In the genomic region with DNA sequence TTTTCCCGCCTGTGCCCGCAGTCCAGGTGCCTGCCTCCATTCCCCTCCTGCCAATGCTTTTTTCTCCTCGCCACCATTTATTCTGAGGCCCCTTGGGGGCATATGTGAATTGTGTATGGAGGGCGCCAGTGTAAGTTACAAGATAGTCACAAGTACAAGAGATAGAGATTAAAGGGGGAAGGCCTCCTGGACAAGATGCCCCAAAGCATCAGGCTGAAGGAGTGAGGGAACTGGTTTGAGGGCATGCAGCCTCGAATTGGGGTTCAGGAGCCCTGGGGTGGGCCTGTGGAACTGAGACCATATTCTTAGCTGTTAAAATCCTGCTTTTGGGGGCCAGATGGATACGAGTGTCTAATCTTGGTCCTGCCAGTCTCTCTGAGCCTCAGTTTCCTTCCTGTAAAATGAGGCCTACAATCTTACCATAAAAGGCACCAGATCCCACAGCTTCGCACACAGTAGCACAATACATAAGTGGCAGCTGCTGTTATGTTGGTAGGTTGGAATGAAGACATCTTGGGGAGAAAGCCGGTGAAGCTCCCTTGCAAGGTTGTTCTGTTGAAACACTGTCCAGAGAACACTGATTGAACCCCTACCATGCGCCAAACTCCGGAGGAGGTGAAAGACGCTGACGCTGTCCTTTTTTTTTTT, we compare ENCODE assay signal across 2 cellular contexts.
TF ChIP-seq lines count a peak whose summit lies in the region.

No MANE protein-coding gene starts in this region.

TF ChIP-seq in GM23338, 12 proteins besides CTCF, POLR2A, EP300 and RAD21 (continues in another document):
- TF ChIP-seq, protein P1, sequence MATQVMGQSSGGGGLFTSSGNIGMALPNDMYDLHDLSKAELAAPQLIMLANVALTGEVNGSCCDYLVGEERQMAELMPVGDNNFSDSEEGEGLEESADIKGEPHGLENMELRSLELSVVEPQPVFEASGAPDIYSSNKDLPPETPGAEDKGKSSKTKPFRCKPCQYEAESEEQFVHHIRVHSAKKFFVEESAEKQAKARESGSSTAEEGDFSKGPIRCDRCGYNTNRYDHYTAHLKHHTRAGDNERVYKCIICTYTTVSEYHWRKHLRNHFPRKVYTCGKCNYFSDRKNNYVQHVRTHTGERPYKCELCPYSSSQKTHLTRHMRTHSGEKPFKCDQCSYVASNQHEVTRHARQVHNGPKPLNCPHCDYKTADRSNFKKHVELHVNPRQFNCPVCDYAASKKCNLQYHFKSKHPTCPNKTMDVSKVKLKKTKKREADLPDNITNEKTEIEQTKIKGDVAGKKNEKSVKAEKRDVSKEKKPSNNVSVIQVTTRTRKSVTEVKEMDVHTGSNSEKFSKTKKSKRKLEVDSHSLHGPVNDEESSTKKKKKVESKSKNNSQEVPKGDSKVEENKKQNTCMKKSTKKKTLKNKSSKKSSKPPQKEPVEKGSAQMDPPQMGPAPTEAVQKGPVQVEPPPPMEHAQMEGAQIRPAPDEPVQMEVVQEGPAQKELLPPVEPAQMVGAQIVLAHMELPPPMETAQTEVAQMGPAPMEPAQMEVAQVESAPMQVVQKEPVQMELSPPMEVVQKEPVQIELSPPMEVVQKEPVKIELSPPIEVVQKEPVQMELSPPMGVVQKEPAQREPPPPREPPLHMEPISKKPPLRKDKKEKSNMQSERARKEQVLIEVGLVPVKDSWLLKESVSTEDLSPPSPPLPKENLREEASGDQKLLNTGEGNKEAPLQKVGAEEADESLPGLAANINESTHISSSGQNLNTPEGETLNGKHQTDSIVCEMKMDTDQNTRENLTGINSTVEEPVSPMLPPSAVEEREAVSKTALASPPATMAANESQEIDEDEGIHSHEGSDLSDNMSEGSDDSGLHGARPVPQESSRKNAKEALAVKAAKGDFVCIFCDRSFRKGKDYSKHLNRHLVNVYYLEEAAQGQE (IDR thresholded peaks at IDR 0.05; ENCODE audit: unreplicated experiment) = no peak
- TF ChIP-seq, protein P2, sequence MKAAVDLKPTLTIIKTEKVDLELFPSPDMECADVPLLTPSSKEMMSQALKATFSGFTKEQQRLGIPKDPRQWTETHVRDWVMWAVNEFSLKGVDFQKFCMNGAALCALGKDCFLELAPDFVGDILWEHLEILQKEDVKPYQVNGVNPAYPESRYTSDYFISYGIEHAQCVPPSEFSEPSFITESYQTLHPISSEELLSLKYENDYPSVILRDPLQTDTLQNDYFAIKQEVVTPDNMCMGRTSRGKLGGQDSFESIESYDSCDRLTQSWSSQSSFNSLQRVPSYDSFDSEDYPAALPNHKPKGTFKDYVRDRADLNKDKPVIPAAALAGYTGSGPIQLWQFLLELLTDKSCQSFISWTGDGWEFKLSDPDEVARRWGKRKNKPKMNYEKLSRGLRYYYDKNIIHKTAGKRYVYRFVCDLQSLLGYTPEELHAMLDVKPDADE (IDR thresholded peaks at IDR 0.05) = no peak
- TF ChIP-seq JUNB (IDR thresholded peaks at IDR 0.05; ENCODE audit: unreplicated experiment) = no peak
- TF ChIP-seq EZH2 (IDR thresholded peaks at IDR 0.05; ENCODE audit: low read depth, unreplicated experiment) = no peak
- TF ChIP-seq, protein P3, sequence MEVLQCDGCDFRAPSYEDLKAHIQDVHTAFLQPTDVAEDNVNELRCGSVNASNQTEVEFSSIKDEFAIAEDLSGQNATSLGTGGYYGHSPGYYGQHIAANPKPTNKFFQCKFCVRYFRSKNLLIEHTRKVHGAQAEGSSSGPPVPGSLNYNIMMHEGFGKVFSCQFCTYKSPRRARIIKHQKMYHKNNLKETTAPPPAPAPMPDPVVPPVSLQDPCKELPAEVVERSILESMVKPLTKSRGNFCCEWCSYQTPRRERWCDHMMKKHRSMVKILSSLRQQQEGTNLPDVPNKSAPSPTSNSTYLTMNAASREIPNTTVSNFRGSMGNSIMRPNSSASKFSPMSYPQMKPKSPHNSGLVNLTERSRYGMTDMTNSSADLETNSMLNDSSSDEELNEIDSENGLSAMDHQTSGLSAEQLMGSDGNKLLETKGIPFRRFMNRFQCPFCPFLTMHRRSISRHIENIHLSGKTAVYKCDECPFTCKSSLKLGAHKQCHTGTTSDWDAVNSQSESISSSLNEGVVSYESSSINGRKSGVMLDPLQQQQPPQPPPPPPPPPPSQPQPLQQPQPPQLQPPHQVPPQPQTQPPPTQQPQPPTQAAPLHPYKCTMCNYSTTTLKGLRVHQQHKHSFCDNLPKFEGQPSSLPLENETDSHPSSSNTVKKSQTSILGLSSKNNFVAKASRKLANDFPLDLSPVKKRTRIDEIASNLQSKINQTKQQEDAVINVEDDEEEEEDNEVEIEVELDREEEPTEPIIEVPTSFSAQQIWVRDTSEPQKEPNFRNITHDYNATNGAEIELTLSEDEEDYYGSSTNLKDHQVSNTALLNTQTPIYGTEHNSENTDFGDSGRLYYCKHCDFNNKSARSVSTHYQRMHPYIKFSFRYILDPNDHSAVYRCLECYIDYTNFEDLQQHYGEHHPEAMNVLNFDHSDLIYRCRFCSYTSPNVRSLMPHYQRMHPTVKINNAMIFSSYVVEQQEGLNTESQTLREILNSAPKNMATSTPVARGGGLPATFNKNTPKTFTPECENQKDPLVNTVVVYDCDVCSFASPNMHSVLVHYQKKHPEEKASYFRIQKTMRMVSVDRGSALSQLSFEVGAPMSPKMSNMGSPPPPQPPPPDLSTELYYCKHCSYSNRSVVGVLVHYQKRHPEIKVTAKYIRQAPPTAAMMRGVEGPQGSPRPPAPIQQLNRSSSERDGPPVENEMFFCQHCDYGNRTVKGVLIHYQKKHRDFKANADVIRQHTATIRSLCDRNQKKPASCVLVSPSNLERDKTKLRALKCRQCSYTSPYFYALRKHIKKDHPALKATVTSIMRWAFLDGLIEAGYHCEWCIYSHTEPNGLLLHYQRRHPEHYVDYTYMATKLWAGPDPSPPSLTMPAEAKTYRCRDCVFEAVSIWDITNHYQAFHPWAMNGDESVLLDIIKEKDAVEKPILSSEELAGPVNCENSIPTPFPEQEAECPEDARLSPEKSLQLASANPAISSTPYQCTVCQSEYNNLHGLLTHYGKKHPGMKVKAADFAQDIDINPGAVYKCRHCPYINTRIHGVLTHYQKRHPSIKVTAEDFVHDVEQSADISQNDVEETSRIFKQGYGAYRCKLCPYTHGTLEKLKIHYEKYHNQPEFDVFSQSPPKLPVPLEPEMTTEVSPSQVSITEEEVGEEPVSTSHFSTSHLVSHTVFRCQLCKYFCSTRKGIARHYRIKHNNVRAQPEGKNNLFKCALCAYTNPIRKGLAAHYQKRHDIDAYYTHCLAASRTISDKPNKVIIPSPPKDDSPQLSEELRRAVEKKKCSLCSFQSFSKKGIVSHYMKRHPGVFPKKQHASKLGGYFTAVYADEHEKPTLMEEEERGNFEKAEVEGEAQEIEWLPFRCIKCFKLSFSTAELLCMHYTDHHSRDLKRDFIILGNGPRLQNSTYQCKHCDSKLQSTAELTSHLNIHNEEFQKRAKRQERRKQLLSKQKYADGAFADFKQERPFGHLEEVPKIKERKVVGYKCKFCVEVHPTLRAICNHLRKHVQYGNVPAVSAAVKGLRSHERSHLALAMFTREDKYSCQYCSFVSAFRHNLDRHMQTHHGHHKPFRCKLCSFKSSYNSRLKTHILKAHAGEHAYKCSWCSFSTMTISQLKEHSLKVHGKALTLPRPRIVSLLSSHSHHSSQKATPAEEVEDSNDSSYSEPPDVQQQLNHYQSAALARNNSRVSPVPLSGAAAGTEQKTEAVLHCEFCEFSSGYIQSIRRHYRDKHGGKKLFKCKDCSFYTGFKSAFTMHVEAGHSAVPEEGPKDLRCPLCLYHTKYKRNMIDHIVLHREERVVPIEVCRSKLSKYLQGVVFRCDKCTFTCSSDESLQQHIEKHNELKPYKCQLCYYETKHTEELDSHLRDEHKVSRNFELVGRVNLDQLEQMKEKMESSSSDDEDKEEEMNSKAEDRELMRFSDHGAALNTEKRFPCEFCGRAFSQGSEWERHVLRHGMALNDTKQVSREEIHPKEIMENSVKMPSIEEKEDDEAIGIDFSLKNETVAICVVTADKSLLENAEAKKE (CRISPR knock-in tag; IDR thresholded peaks at IDR 0.05) = no peak
- no peak for TF ChIP-seq ZNF114 (CRISPR knock-in tag; IDR thresholded peaks at IDR 0.05)
- no peak for TF ChIP-seq POLR2AphosphoS5 (IDR thresholded peaks at IDR 0.05; ENCODE audit: low read depth)
- TF ChIP-seq CREB1 (CRISPR knock-in tag; IDR thresholded peaks at IDR 0.05; ENCODE audit: low read depth) = no peak
- no peak for TF ChIP-seq STAT1 (IDR thresholded peaks at IDR 0.05; ENCODE audit: unreplicated experiment)

TF ChIP-seq in endothelial cell of umbilical vein, 7 proteins besides CTCF, POLR2A, EP300 and RAD21:
- TF ChIP-seq FOS (IDR thresholded peaks at IDR 0.05; ENCODE audit: borderline replicate concordance, insufficient read depth, low read length) (no peak), POLR2AphosphoS5 (IDR thresholded peaks at IDR 0.05; ENCODE audit: insufficient read depth, low read depth, low read length) (no peak), EZH2 (IDR thresholded peaks at IDR 0.05; ENCODE audit: borderline replicate concordance, low read depth, low read length, severe bottlenecking) (no peak), GATA2 (IDR thresholded peaks at IDR 0.05; ENCODE audit: insufficient read depth, insufficient read length, low read depth, low read length) (no peak), JUN (IDR thresholded peaks at IDR 0.05; ENCODE audit: borderline replicate concordance, insufficient read depth, insufficient read length, low read depth) (no peak), MYC (IDR thresholded peaks at IDR 0.05; ENCODE audit: low read depth, low read length) (no peak)
- TF ChIP-seq, protein P4, sequence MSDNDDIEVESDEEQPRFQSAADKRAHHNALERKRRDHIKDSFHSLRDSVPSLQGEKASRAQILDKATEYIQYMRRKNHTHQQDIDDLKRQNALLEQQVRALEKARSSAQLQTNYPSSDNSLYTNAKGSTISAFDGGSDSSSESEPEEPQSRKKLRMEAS (IDR thresholded peaks at IDR 0.05; ENCODE audit: insufficient read depth, insufficient read length) = no peak
